In the genomic region with DNA sequence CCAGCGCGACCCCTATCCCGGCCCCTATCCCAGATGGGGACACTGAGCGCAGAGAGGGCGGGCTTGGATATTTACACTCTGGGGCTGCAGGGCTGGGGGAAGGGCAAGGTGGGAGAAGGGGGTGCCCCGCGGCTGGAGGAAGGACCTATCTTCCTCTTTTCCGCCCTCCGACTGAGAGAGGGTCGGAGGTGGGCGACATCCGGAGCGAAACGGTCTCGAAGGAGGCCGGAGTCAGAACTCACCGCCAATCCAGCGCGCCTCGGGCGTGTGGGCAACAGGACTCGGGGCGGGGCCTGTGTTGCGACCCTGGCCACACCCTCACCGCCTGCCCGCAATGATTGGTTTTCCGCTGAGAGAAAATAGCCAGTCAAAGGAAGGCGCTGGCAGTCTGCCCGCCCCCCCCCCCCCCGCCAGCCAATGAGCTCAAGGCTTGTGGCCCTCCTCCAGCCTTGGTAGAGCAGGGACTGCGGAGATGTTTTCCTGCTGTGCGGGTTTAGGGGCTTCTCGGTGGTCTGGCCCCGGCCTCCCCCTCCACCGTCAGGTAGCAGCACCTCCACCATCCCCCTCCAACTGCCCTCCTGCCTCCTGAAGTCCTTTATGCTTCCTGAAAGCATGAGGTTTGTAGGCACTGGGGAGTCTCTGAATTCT, we compare ENCODE assay signal across 8 cellular contexts. TPM values are rescaled to one million over a fixed set of nuclear protein-coding genes. Genes with fewer than 3 reads are reported as not detected.
DNase-seq lines count a peak whose midpoint lies in the region; ATAC-seq and TF ChIP-seq lines count a peak whose summit lies in the region.

METTL27 (minus strand) TSS at position 269 of the 648 bp plus-strand sequence. CDS start 376 bp downstream, outside the sequence.

- H3K4me3 ChIP-seq in BLaER1 (peak within 1 kb of the TSS; percentile 65), liver (ENCODE audit: low read depth in 1 of 3, low read length in 3 of 3) (peak within 1 kb of the TSS; percentile 58 to 93 (median 84))

- H3K9ac ChIP-seq in BLaER1 (peak within 1 kb of the TSS; percentile 75), liver (ENCODE audit: low read depth in 1 of 2, low read length in 2 of 2) (peak within 1 kb of the TSS; percentile 66 to 70)

- 1% methylated on average over 35 of the region's 35 CpGs for WGBS in liver

- no peak for TF ChIP-seq CTCF in liver (IDR thresholded peaks at IDR 0.05; ENCODE audit: low read depth, low read length, missing input control)

- H3K9me3 ChIP-seq in BLaER1 (no peaks in the 10 kb centered on the region), liver (ENCODE audit: control insufficient read depth in 4 of 4, low read length in 3 of 4) (no peaks in the 10 kb centered on the region)

- H3K27me3 ChIP-seq in BLaER1 = no peaks in the 10 kb centered on the region
- H3K27me3 ChIP-seq in liver (ENCODE audit: control insufficient read depth in 4 of 4, insufficient read depth in 4 of 4, low read length in 3 of 4) = no peaks in the 10 kb centered on the region

- peak within 1 kb of the TSS; percentile 88 for H3K4me2 ChIP-seq in BLaER1

- H3K36me3 ChIP-seq in BLaER1 (no peaks in the 10 kb centered on the region), liver (ENCODE audit: control insufficient read depth in 4 of 4, insufficient read depth in 3 of 4, low read depth in 1 of 4, low read length in 3 of 4) (no peaks in the 10 kb centered on the region)

- H3K27ac ChIP-seq in BLaER1 (peak within 1 kb of the TSS; percentile 67; the same call in 1 of the 2 replicates), liver (ENCODE audit: low read depth in 1 of 2, low read length in 2 of 2) (peak within 1 kb of the TSS in 1 of 2 donors; percentile 34)

- CTCF ChIA-PET in activated CD4-positive, alpha-beta T cell treated with anti-CD3 and anti-CD28 coated beads, Interleukin-2, amount 10 ng/mL, durations not matched to agents 7 days and 5 days (lab: Charles Lee) = interaction anchor here (0.7 to 1.3 kb wide), 4 partner anchors 8 to 493 kb away, joined by 3 to 6 read pairs (median 4); no protein-coding TSS in a partner anchor

- no peaks in the 10 kb centered on the region for H4K20me1 ChIP-seq in BLaER1

- peaks cover 8% of the 10 kb centered on the region for H3K27me3 Mint-ChIP-seq in activated CD4-positive, alpha-beta T cell treated with anti-CD3 and anti-CD28 coated beads, Interleukin-2, amount 10 ng/mL, durations not matched to agents 7 days and 5 days

- DNase-seq in NCI-H524 treated with DMSO at 0.1 percent for 48 hours (lab: John Stamatoyannopoulos, UW) (peak; percentile 33), dedifferentiated amniotic fluid mesenchymal stem cell (ENCODE audit: extremely low spot score) (peak; percentile 92)
- peak; percentile 93 for DNase-seq in activated CD4-positive, alpha-beta T cell treated with anti-CD3 and anti-CD28 coated beads, Interleukin-2, amount 10 ng/mL, durations not matched to agents 7 days and 5 days
- DNase-seq in stimulated activated CD4-positive, alpha-beta T cell treated with anti-CD3 and anti-CD28 coated beads, Interleukin-4, amount 100 ng/mL, for 1 hour = peak; percentile 88

- no peaks in the 10 kb centered on the region for H3K9me3 Mint-ChIP-seq in activated CD4-positive, alpha-beta T cell treated with anti-CD3 and anti-CD28 coated beads, Interleukin-2, amount 10 ng/mL, durations not matched to agents 7 days and 5 days

- peaks cover 28% of the 10 kb centered on the region for H3K4me1 ChIP-seq in BLaER1
- H3K4me1 ChIP-seq in liver (ENCODE audit: control insufficient read depth in 4 of 4, insufficient read depth in 4 of 4, low read length in 3 of 4) = peaks cover 0 to 8% (median 4%) of the 10 kb centered on the region in 4 donors

- H3K4me1 Mint-ChIP-seq in activated CD4-positive, alpha-beta T cell treated with anti-CD3 and anti-CD28 coated beads, Interleukin-2, amount 10 ng/mL, durations not matched to agents 7 days and 5 days = peaks cover 18% of the 10 kb centered on the region

- H3K36me3 Mint-ChIP-seq in activated CD4-positive, alpha-beta T cell treated with anti-CD3 and anti-CD28 coated beads, Interleukin-2, amount 10 ng/mL, durations not matched to agents 7 days and 5 days (ENCODE audit: low read depth) = no peaks in the 10 kb centered on the region

- TF ChIP-seq RAD21 in liver (IDR thresholded peaks at IDR 0.05) = no peak

- H3K4me3 Mint-ChIP-seq in activated CD4-positive, alpha-beta T cell treated with anti-CD3 and anti-CD28 coated beads, Interleukin-2, amount 10 ng/mL, durations not matched to agents 7 days and 5 days = peak within 1 kb of the TSS; percentile 83

- peak; percentile 89 for ATAC-seq in GM19324 (IDR thresholded peaks at IDR 0.05; ENCODE audit: low FRiP score, unreplicated experiment)
- ATAC-seq in HG03460 (IDR thresholded peaks at IDR 0.05; ENCODE audit: unreplicated experiment) = peak; percentile 94

- peak within 1 kb of the TSS; percentile 85 for H3K27ac Mint-ChIP-seq in activated CD4-positive, alpha-beta T cell treated with anti-CD3 and anti-CD28 coated beads, Interleukin-2, amount 10 ng/mL, durations not matched to agents 7 days and 5 days

- POLR2A ChIA-PET in activated CD4-positive, alpha-beta T cell treated with anti-CD3 and anti-CD28 coated beads, Interleukin-2, amount 10 ng/mL, durations not matched to agents 7 days and 5 days (lab: Charles Lee) = interaction anchor here (0.5 to 0.7 kb wide), 3 partner anchors 19 to 461 kb away, joined by 3 to 5 read pairs (median 3); no protein-coding TSS in a partner anchor

TF ChIP-seq in liver, 16 proteins besides CTCF, POLR2A, EP300 and RAD21:
- TF ChIP-seq HNF4G (IDR thresholded peaks at IDR 0.05) (no peak), SP1 (IDR thresholded peaks at IDR 0.05) (peak; percentile 38), HNF4A (conservative IDR thresholded peaks at IDR 0.05) (no peak)

RNA-seq across cellular contexts. Expression of gene METTL27, which starts in this region (rescaled TPM):
- total RNA-seq in activated CD4-positive, alpha-beta T cell treated with anti-CD3 and anti-CD28 coated beads, Interleukin-2, amount 10 ng/mL, durations not matched to agents 7 days and 5 days = 1 to 10 TPM; 1.9 to 2.8 TPM
- 1 to 10 TPM; 1.0 to 1.6 TPM for total RNA-seq in liver
- 1 to 10 TPM; 1.6 to 1.7 TPM for polyA plus RNA-seq in liver

Comparison
In these comparisons a context has a peak if more than half of its experiments do, and no peak if none do; other contexts are left out.
1. DNase-seq: peak in every context shown above with its lines; median percentile 93 in activated CD4-positive, alpha-beta T cell treated with anti-CD3 and anti-CD28 coated beads, Interleukin-2, amount 10 ng/mL, durations not matched to agents 7 days and 5 days; 92 in dedifferentiated amniotic fluid mesenchymal stem cell; 88 in stimulated activated CD4-positive, alpha-beta T cell treated with anti-CD3 and anti-CD28 coated beads, Interleukin-4, amount 100 ng/mL, for 1 hour; 33 in NCI-H524 treated with DMSO at 0.1 percent for 48 hours.